Comparison of ENCODE assay signal across 1 cellular context in the genomic region with DNA sequence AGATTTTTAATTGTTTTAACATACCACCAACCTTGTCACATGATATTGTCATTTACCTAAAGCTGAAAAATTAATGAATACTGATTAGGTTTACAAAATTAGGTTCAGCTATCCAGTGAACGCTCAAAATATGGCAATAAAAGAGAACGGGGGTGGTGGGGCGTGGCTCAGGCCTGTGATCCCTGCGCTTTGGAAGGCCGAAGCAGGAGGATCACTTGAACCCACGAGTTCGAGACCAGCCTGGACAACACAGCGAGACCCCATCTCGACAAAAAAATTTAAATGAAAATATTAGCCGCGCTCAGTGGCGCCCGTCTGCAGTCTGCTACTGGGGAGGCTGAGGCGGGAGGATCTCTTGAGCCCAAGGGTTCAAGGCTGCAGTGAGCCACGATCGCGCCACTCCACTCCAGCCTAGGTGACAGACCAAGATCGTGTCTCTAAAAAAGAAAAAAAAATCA.
TF ChIP-seq lines count a peak whose summit lies in the region.

No MANE protein-coding gene starts in this region.

TF ChIP-seq in IMR-90, 13 proteins besides CTCF, POLR2A, EP300 and RAD21:
- TF ChIP-seq RFX5 (IDR thresholded peaks at IDR 0.05; ENCODE audit: low read depth, low read length) (no peak), MXI1 (IDR thresholded peaks at IDR 0.05; ENCODE audit: borderline replicate concordance, low read depth, low read length) (no peak), RCOR1 (IDR thresholded peaks at IDR 0.05; ENCODE audit: insufficient replicate concordance, low read length) (no peak), SMC3 (IDR thresholded peaks at IDR 0.05; ENCODE audit: low read depth, low read length) (no peak), BHLHE40 (IDR thresholded peaks at IDR 0.05; ENCODE audit: low read depth, low read length) (no peak), MAFK (IDR thresholded peaks at IDR 0.05; ENCODE audit: low read depth, low read length) (no peak), NFE2L2 (IDR thresholded peaks at IDR 0.05; ENCODE audit: low read depth, low read length) (no peak), CHD1 (IDR thresholded peaks at IDR 0.05; ENCODE audit: low read depth, low read length) (no peak), CEBPB (IDR thresholded peaks at IDR 0.05; ENCODE audit: low read depth, low read length) (no peak), MAZ (IDR thresholded peaks at IDR 0.05; ENCODE audit: borderline replicate concordance, low read depth, low read length) (no peak)
- TF ChIP-seq, protein P1, sequence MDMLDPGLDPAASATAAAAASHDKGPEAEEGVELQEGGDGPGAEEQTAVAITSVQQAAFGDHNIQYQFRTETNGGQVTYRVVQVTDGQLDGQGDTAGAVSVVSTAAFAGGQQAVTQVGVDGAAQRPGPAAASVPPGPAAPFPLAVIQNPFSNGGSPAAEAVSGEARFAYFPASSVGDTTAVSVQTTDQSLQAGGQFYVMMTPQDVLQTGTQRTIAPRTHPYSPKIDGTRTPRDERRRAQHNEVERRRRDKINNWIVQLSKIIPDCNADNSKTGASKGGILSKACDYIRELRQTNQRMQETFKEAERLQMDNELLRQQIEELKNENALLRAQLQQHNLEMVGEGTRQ (IDR thresholded peaks at IDR 0.05; ENCODE audit: low read depth, low read length), result no peak
- TF ChIP-seq, protein P2, sequence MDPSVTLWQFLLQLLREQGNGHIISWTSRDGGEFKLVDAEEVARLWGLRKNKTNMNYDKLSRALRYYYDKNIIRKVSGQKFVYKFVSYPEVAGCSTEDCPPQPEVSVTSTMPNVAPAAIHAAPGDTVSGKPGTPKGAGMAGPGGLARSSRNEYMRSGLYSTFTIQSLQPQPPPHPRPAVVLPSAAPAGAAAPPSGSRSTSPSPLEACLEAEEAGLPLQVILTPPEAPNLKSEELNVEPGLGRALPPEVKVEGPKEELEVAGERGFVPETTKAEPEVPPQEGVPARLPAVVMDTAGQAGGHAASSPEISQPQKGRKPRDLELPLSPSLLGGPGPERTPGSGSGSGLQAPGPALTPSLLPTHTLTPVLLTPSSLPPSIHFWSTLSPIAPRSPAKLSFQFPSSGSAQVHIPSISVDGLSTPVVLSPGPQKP (IDR thresholded peaks at IDR 0.05; ENCODE audit: borderline replicate concordance, low read depth, low read length), result no peak
